In genomic region chr17:34980353-34980680, GRCh38 we compare ENCODE assay signal across 1 cellular context.
TF ChIP-seq lines count a peak whose summit lies in the region.

Gene LIG3, plus strand, starts transcription at chr17:34980512. Its CDS starts 2,494 bp downstream, at chr17:34983006.

TF ChIP-seq in HepG2, 621 proteins besides CTCF, POLR2A, EP300 and RAD21 (continued from another document and continues in another):
- peak; percentile 60; the same call in 1 of the 2 replicates for TF ChIP-seq ATF2 (CRISPR knock-in tag; IDR thresholded peaks at IDR 0.05)
- TF ChIP-seq MIER3 (CRISPR knock-in tag; IDR thresholded peaks at IDR 0.05; ENCODE audit: borderline replicate concordance), result peak; percentile 33; the same call in 1 of the 2 replicates
- 0 out of 2 replicates have a peak, but pooled peaks have one; percentile 11 for TF ChIP-seq NR2C2 (CRISPR knock-in tag; IDR thresholded peaks at IDR 0.05; ENCODE audit: borderline replicate concordance)
- TF ChIP-seq ZNF430 (CRISPR knock-in tag; IDR thresholded peaks at IDR 0.05), result peak; percentile 31; the same call in 1 of the 2 replicates
- TF ChIP-seq ZBTB7B (CRISPR knock-in tag; IDR thresholded peaks at IDR 0.05), result no peak
- 0 out of 2 replicates have a peak, but pooled peaks have one; percentile 29 for TF ChIP-seq HCFC1 (IDR thresholded peaks at IDR 0.05; ENCODE audit: low read depth, low read length)
- TF ChIP-seq ZC3H13 (CRISPR knock-in tag; IDR thresholded peaks at IDR 0.05), result no peak
- TF ChIP-seq BRD4 (CRISPR knock-in tag; IDR thresholded peaks at IDR 0.05), result no peak; the same call in 1 of the 2 replicates
- 0 out of 2 replicates have a peak, but pooled peaks have one; percentile 36 for TF ChIP-seq RARA (CRISPR knock-in tag; IDR thresholded peaks at IDR 0.05)
- no peak for TF ChIP-seq NFIC (IDR thresholded peaks at IDR 0.05; ENCODE audit: low read length)
- peak; percentile 62; the same call in 1 of the 2 replicates for TF ChIP-seq ZMYM4 (CRISPR knock-in tag; IDR thresholded peaks at IDR 0.05)
- TF ChIP-seq AKAP8 (CRISPR knock-in tag; IDR thresholded peaks at IDR 0.05), result 0 out of 2 replicates have a peak, but pooled peaks have one; percentile 53
- TF ChIP-seq DNMT3B (CRISPR knock-in tag; conservative IDR thresholded peaks at IDR 0.05), result peak; percentile 63; the same call in 1 of the 2 replicates
- no peak for TF ChIP-seq ZNF432 (CRISPR knock-in tag; IDR thresholded peaks at IDR 0.05; ENCODE audit: borderline replicate concordance)
- peak; percentile 82; the same call in 1 of the 2 replicates for TF ChIP-seq KDM4B (CRISPR knock-in tag; IDR thresholded peaks at IDR 0.05)
- TF ChIP-seq ARNT (IDR thresholded peaks at IDR 0.05), result no peak
- no peak for TF ChIP-seq ZNF10 (CRISPR knock-in tag; IDR thresholded peaks at IDR 0.05; ENCODE audit: borderline replicate concordance, low read depth)
- TF ChIP-seq SMARCE1 (IDR thresholded peaks at IDR 0.05; ENCODE audit: borderline replicate concordance), result no peak
- peak; percentile 72; the same call in 1 of the 2 replicates for TF ChIP-seq ZNF749 (CRISPR knock-in tag; IDR thresholded peaks at IDR 0.05; ENCODE audit: borderline replicate concordance)
- TF ChIP-seq ZNF773 (CRISPR knock-in tag; IDR thresholded peaks at IDR 0.05; ENCODE audit: borderline replicate concordance), result 0 out of 2 replicates have a peak, but pooled peaks have one; percentile 24
- TF ChIP-seq TOPORS (CRISPR knock-in tag; IDR thresholded peaks at IDR 0.05), result no peak
- no peak for TF ChIP-seq GABPA (IDR thresholded peaks at IDR 0.05; ENCODE audit: low read depth, low read length)
- no peak for TF ChIP-seq GABPA (CRISPR knock-in tag; IDR thresholded peaks at IDR 0.05; ENCODE audit: low read depth)
- TF ChIP-seq ZNF569 (CRISPR knock-in tag; IDR thresholded peaks at IDR 0.05; ENCODE audit: borderline replicate concordance), result no peak
- no peak for TF ChIP-seq SCMH1 (CRISPR knock-in tag; IDR thresholded peaks at IDR 0.05; ENCODE audit: borderline replicate concordance)
- no peak for TF ChIP-seq ZNF503 (CRISPR knock-in tag; IDR thresholded peaks at IDR 0.05)
- TF ChIP-seq ZNF770 (CRISPR knock-in tag; IDR thresholded peaks at IDR 0.05), result no peak
- TF ChIP-seq THAP11 (CRISPR knock-in tag; IDR thresholded peaks at IDR 0.05), result peak; percentile 67
- no peak for TF ChIP-seq ZNF691 (CRISPR knock-in tag; IDR thresholded peaks at IDR 0.05; ENCODE audit: borderline replicate concordance, low read depth)
- TF ChIP-seq JUNB (CRISPR knock-in tag; IDR thresholded peaks at IDR 0.05; ENCODE audit: borderline replicate concordance), result no peak
- TF ChIP-seq ZNF230 (CRISPR knock-in tag; IDR thresholded peaks at IDR 0.05), result no peak
- TF ChIP-seq ZNF331 (CRISPR knock-in tag; IDR thresholded peaks at IDR 0.05), result peak; percentile 63
- TF ChIP-seq ZNF136 (CRISPR knock-in tag; IDR thresholded peaks at IDR 0.05; ENCODE audit: low read depth), result 0 out of 2 replicates have a peak, but pooled peaks have one; percentile 32
- TF ChIP-seq RFXAP (CRISPR knock-in tag; IDR thresholded peaks at IDR 0.05; ENCODE audit: borderline replicate concordance), result peak; percentile 51; the same call in 1 of the 2 replicates
- no peak for TF ChIP-seq PLRG1 (conservative IDR thresholded peaks at IDR 0.05)
- peak; percentile 45; the same call in 1 of the 2 replicates for TF ChIP-seq ZNF547 (CRISPR knock-in tag; IDR thresholded peaks at IDR 0.05)
- no peak for TF ChIP-seq EHMT2 (IDR thresholded peaks at IDR 0.05; ENCODE audit: borderline replicate concordance, low read depth, low read length)
- 0 out of 2 replicates have a peak, but pooled peaks have one; percentile 61 for TF ChIP-seq CBX5 (CRISPR knock-in tag; IDR thresholded peaks at IDR 0.05; ENCODE audit: borderline replicate concordance)
- peak; percentile 78; the same call in 1 of the 2 replicates for TF ChIP-seq YEATS2 (CRISPR knock-in tag; IDR thresholded peaks at IDR 0.05; ENCODE audit: borderline replicate concordance)
- no peak; the same call in 1 of the 2 replicates for TF ChIP-seq GFI1 (CRISPR knock-in tag; IDR thresholded peaks at IDR 0.05; ENCODE audit: borderline replicate concordance)
- peak; percentile 45; the same call in 1 of the 2 replicates for TF ChIP-seq GATA4 (IDR thresholded peaks at IDR 0.05; ENCODE audit: borderline replicate concordance, low read depth)
- TF ChIP-seq ZNF281 (CRISPR knock-in tag; IDR thresholded peaks at IDR 0.05; ENCODE audit: borderline replicate concordance), result peak; percentile 52; the same call in 1 of the 2 replicates
- TF ChIP-seq TBX2 (CRISPR knock-in tag; IDR thresholded peaks at IDR 0.05; ENCODE audit: borderline replicate concordance), result peak; percentile 2; the same call in 1 of the 2 replicates
- peak; percentile 87; the same call in 1 of the 2 replicates for TF ChIP-seq FOXK1 (CRISPR knock-in tag; IDR thresholded peaks at IDR 0.05; ENCODE audit: borderline replicate concordance, low read depth)
- TF ChIP-seq POGZ (CRISPR knock-in tag; IDR thresholded peaks at IDR 0.05), result peak; percentile 52; the same call in 1 of the 2 replicates
- TF ChIP-seq HBP1 (CRISPR knock-in tag; IDR thresholded peaks at IDR 0.05; ENCODE audit: low read depth), result 0 out of 2 replicates have a peak, but pooled peaks have one; percentile 64
- TF ChIP-seq E2F2 (CRISPR knock-in tag; IDR thresholded peaks at IDR 0.05; ENCODE audit: borderline replicate concordance), result no peak
- 0 out of 2 replicates have a peak, but pooled peaks have one; percentile 14 for TF ChIP-seq ZSCAN12 (CRISPR knock-in tag; IDR thresholded peaks at IDR 0.05)
- no peak for TF ChIP-seq ZFP62 (CRISPR knock-in tag; IDR thresholded peaks at IDR 0.05)
- peak; percentile 79 for TF ChIP-seq ARID4A (CRISPR knock-in tag; IDR thresholded peaks at IDR 0.05; ENCODE audit: borderline replicate concordance)
- no peak; the same call in 1 of the 2 replicates for TF ChIP-seq TOE1 (CRISPR knock-in tag; IDR thresholded peaks at IDR 0.05)
- no peak for TF ChIP-seq KDM3A (CRISPR knock-in tag; IDR thresholded peaks at IDR 0.05; ENCODE audit: low read depth)
- TF ChIP-seq ZNF644 (CRISPR knock-in tag; IDR thresholded peaks at IDR 0.05; ENCODE audit: low read depth), result no peak
